1 cellular context compared by ENCODE assay signal in genomic region chr7:156949541-156950380, GRCh38.
A peak's percentile ranks its signal among the peaks of the same experiment; 100 is the strongest.
TF ChIP-seq lines count a peak whose summit lies in the region.

A gene with protein sequence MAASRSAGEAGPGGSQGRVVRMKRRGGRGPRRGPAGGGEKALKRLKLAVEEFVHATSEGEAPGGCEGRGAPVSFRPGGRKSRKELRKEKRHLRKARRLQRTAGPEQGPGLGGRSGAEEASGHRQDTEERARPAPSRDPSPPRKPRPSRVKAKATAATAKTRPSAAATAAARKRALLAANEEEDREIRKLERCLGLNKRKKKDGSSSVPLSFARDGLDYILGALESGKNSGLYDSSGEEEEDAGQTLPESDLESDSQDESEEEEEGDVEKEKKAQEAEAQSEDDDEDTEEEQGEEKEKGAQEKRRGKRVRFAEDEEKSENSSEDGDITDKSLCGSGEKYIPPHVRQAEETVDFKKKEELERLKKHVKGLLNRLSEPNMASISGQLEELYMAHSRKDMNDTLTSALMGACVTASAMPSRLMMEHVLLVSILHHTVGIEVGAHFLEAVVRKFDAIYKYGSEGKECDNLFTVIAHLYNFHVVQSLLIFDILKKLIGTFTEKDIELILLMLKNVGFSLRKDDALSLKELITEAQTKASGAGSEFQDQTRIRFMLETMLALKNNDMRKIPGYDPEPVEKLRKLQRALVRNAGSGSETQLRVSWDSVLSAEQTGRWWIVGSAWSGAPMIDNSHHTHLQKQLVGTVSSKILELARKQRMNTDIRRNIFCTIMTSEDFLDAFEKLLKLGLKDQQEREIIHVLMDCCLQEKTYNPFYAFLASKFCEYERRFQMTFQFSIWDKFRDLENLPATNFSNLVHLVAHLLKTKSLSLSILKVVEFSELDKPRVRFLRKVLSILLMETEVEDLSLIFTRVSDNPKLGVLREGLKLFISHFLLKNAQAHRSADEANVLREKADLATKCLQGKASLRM (plus strand): TSS chr7:156949712. CDS start chr7:156949738, 26 bp downstream.

TF ChIP-seq in K562, 482 proteins besides CTCF, POLR2A, EP300 and RAD21 (continued from another document and continues in another):
- TF ChIP-seq, protein P1, sequence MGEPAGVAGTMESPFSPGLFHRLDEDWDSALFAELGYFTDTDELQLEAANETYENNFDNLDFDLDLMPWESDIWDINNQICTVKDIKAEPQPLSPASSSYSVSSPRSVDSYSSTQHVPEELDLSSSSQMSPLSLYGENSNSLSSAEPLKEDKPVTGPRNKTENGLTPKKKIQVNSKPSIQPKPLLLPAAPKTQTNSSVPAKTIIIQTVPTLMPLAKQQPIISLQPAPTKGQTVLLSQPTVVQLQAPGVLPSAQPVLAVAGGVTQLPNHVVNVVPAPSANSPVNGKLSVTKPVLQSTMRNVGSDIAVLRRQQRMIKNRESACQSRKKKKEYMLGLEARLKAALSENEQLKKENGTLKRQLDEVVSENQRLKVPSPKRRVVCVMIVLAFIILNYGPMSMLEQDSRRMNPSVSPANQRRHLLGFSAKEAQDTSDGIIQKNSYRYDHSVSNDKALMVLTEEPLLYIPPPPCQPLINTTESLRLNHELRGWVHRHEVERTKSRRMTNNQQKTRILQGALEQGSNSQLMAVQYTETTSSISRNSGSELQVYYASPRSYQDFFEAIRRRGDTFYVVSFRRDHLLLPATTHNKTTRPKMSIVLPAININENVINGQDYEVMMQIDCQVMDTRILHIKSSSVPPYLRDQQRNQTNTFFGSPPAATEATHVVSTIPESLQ (CRISPR knock-in tag; IDR thresholded peaks at IDR 0.05): 0 out of 2 replicates have a peak, but pooled peaks have one; percentile 35
- TF ChIP-seq NEUROD1 (IDR thresholded peaks at IDR 0.05; ENCODE audit: borderline replicate concordance, low read depth, low read length, partially characterized antibody) (peak; percentile 63), ZNF143 (CRISPR knock-in tag; IDR thresholded peaks at IDR 0.05) (0 out of 2 replicates have a peak, but pooled peaks have one; percentile 31), L3MBTL2 (IDR thresholded peaks at IDR 0.05) (peak; percentile 82), FUS (optimal IDR thresholded peaks at IDR 0.05; ENCODE audit: low read depth, low read length) (peak; percentile 35), ZBTB12 (CRISPR knock-in tag; IDR thresholded peaks at IDR 0.05) (peak; percentile 69), ZNF384 (IDR thresholded peaks at IDR 0.05; ENCODE audit: low read depth, low read length) (0 out of 2 replicates have a peak, but pooled peaks have one; percentile 10), SMARCB1 (IDR thresholded peaks at IDR 0.05; ENCODE audit: insufficient read length, low read depth) (no peak), ZBTB7A (IDR thresholded peaks at IDR 0.05; ENCODE audit: borderline replicate concordance, control insufficient read depth, low read depth, low read length) (peak; percentile 65; the same call in 1 of the 2 replicates), HNRNPLL (IDR thresholded peaks at IDR 0.05; ENCODE audit: low read depth, low read length, poor library complexity, severe bottlenecking) (peak; percentile 91), CTBP1 (IDR thresholded peaks at IDR 0.05; ENCODE audit: borderline replicate concordance) (peak; percentile 9; the same call in 1 of the 2 replicates), ERF (CRISPR knock-in tag; IDR thresholded peaks at IDR 0.05) (peak; percentile 39), GATAD2B (IDR thresholded peaks at IDR 0.05; ENCODE audit: borderline replicate concordance) (peak; percentile 99), TBP (optimal IDR thresholded peaks at IDR 0.05; ENCODE audit: low read depth, low read length) (peak; percentile 97), ZNF740 (CRISPR knock-in tag; IDR thresholded peaks at IDR 0.05) (peak; percentile 26; the same call in 1 of the 2 replicates), ZNF740 (tag; IDR thresholded peaks at IDR 0.05) (0 out of 4 replicates have a peak, but pooled peaks of 1 of the 2 experiments have one; percentile 9), RBFOX2 (IDR thresholded peaks at IDR 0.05; ENCODE audit: low read depth, low read length) (peak; percentile 95), HMGXB4 (CRISPR knock-in tag; IDR thresholded peaks at IDR 0.05) (peak; percentile 93), POLR2H (tag; IDR thresholded peaks at IDR 0.05; ENCODE audit: low read depth) (peak; percentile 73), RBM25 (IDR thresholded peaks at IDR 0.05; ENCODE audit: low read depth, low read length, severe bottlenecking) (peak; percentile 62), ADNP (tag; IDR thresholded peaks at IDR 0.05) (no peak; the same call in 1 of the 2 replicates), PHF20 (IDR thresholded peaks at IDR 0.05; ENCODE audit: partially characterized antibody) (peak; percentile 94), CAMTA2 (CRISPR knock-in tag; conservative IDR thresholded peaks at IDR 0.05) (peak; percentile 18; the same call in 1 of the 2 replicates), ESRRA (IDR thresholded peaks at IDR 0.05; ENCODE audit: borderline replicate concordance, low read depth) (0 out of 2 replicates have a peak, but pooled peaks have one; percentile 56), SMARCC2 (IDR thresholded peaks at IDR 0.05; ENCODE audit: low read depth) (no peak), HNRNPL (IDR thresholded peaks at IDR 0.05; ENCODE audit: low read depth, low read length) (peak; percentile 77; the same call in 1 of the 2 replicates), ELF1 (tag; IDR thresholded peaks at IDR 0.05) (peak; percentile 81), AFF4 (CRISPR knock-in tag; IDR thresholded peaks at IDR 0.05) (peak; percentile 93), TOE1 (IDR thresholded peaks at IDR 0.05; ENCODE audit: borderline replicate concordance) (no peak), TOE1 (CRISPR knock-in tag; IDR thresholded peaks at IDR 0.05; ENCODE audit: borderline replicate concordance, low read depth) (no peak), RBM34 (IDR thresholded peaks at IDR 0.05; ENCODE audit: borderline replicate concordance, insufficient read depth, low read length) (no peak), SETDB1 (IDR thresholded peaks at IDR 0.05; ENCODE audit: low read length) (peak; percentile 25)
- TF ChIP-seq, protein P2, sequence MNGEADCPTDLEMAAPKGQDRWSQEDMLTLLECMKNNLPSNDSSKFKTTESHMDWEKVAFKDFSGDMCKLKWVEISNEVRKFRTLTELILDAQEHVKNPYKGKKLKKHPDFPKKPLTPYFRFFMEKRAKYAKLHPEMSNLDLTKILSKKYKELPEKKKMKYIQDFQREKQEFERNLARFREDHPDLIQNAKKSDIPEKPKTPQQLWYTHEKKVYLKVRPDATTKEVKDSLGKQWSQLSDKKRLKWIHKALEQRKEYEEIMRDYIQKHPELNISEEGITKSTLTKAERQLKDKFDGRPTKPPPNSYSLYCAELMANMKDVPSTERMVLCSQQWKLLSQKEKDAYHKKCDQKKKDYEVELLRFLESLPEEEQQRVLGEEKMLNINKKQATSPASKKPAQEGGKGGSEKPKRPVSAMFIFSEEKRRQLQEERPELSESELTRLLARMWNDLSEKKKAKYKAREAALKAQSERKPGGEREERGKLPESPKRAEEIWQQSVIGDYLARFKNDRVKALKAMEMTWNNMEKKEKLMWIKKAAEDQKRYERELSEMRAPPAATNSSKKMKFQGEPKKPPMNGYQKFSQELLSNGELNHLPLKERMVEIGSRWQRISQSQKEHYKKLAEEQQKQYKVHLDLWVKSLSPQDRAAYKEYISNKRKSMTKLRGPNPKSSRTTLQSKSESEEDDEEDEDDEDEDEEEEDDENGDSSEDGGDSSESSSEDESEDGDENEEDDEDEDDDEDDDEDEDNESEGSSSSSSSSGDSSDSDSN (IDR thresholded peaks at IDR 0.05; ENCODE audit: borderline replicate concordance in 1 of 2, low read depth in 2 of 2, low read length in 2 of 2): peak; percentile 22 to 59; a peak in 2 of 4 replicates
- TF ChIP-seq, protein P3, sequence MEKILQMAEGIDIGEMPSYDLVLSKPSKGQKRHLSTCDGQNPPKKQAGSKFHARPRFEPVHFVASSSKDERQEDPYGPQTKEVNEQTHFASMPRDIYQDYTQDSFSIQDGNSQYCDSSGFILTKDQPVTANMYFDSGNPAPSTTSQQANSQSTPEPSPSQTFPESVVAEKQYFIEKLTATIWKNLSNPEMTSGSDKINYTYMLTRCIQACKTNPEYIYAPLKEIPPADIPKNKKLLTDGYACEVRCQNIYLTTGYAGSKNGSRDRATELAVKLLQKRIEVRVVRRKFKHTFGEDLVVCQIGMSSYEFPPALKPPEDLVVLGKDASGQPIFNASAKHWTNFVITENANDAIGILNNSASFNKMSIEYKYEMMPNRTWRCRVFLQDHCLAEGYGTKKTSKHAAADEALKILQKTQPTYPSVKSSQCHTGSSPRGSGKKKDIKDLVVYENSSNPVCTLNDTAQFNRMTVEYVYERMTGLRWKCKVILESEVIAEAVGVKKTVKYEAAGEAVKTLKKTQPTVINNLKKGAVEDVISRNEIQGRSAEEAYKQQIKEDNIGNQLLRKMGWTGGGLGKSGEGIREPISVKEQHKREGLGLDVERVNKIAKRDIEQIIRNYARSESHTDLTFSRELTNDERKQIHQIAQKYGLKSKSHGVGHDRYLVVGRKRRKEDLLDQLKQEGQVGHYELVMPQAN (IDR thresholded peaks at IDR 0.05; ENCODE audit: borderline replicate concordance): peak; percentile 96
- TF ChIP-seq, protein P4, sequence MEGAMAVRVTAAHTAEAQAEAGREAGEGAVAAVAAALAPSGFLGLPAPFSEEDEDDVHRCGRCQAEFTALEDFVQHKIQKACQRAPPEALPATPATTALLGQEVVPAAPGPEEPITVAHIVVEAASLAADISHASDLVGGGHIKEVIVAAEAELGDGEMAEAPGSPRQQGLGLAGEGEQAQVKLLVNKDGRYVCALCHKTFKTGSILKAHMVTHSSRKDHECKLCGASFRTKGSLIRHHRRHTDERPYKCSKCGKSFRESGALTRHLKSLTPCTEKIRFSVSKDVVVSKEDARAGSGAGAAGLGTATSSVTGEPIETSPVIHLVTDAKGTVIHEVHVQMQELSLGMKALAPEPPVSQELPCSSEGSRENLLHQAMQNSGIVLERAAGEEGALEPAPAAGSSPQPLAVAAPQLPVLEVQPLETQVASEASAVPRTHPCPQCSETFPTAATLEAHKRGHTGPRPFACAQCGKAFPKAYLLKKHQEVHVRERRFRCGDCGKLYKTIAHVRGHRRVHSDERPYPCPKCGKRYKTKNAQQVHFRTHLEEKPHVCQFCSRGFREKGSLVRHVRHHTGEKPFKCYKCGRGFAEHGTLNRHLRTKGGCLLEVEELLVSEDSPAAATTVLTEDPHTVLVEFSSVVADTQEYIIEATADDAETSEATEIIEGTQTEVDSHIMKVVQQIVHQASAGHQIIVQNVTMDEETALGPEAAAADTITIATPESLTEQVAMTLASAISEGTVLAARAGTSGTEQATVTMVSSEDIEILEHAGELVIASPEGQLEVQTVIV (CRISPR knock-in tag; IDR thresholded peaks at IDR 0.05; ENCODE audit: borderline replicate concordance): no peak
- TF ChIP-seq, protein P5, sequence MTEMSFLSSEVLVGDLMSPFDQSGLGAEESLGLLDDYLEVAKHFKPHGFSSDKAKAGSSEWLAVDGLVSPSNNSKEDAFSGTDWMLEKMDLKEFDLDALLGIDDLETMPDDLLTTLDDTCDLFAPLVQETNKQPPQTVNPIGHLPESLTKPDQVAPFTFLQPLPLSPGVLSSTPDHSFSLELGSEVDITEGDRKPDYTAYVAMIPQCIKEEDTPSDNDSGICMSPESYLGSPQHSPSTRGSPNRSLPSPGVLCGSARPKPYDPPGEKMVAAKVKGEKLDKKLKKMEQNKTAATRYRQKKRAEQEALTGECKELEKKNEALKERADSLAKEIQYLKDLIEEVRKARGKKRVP (CRISPR knock-in tag; IDR thresholded peaks at IDR 0.05): 0 out of 2 replicates have a peak, but pooled peaks have one; percentile 12
